8 cellular contexts compared by ENCODE assay signal in the genomic region with DNA sequence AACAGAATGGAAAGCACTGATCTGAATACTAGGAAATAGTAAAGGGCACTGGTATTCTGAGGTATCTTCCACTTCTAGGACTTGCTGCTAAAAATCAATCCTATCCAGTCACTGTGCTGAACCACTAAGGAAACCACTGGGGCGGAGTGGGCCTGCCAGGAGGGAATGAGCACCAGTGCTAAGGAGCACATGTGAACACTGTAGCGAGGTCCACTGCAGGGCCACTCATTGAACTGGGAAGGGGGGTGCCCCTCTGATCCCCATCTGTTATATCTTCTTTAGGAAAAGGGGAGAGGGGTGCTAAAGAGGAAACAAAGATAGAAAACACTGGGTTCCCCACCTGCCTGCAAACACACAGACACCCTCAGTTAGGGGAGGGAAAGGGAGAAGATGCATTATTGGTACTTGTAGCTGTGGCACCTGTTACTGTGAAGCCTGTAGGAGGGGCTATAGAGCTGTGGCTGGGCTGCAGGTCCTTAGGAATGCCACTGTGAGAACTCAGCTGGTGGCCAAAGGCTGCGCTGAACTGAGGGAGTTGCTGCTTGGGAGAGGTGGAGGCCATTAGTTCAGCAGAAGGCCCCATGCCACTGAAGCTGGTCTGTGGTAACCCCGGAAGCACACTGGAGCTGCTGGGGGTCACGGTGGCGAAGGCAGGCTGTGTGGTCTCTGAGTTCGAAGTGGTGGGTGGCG.
DNase-seq lines count a peak whose midpoint lies in the region; ATAC-seq and TF ChIP-seq lines count a peak whose summit lies in the region.

No MANE protein-coding gene starts in this region.

- H3K36me3 ChIP-seq in upper lobe of right lung, result peaks cover 72% of the 10 kb centered on the region

- ATAC-seq in upper lobe of right lung (peak; percentile 71), HG02884 (IDR thresholded peaks at IDR 0.05; ENCODE audit: unreplicated experiment) (no peak), GM19328 (IDR thresholded peaks at IDR 0.05; ENCODE audit: unreplicated experiment) (no peak)

- no peaks in the 10 kb centered on the region for H3K4me1 ChIP-seq in upper lobe of right lung

- TF ChIP-seq CTCF in NB4 (IDR thresholded peaks at IDR 0.05; ENCODE audit: low read depth, low read length) (peak; percentile 83), upper lobe of right lung (IDR thresholded peaks at IDR 0.05) (peak; percentile 30)

- H3K9me3 ChIP-seq in upper lobe of right lung, result no peaks in the 10 kb centered on the region

- intact Hi-C loops in upper lobe of right lung (cut with DNase I), result no loop called here

- TF ChIP-seq POLR2A in NB4 (IDR thresholded peaks at IDR 0.05; ENCODE audit: extremely low read depth, insufficient read length) (no peak), erythroblast (IDR thresholded peaks at IDR 0.05; ENCODE audit: low read length) (no peak)

- H3K27me3 ChIP-seq in upper lobe of right lung, result no peaks in the 10 kb centered on the region

- no peak overlapping the region for H3K27ac ChIP-seq in upper lobe of right lung

- H3K4me3 ChIP-seq in NB4 (ENCODE audit: low read depth, low read length), result no peak overlapping the region
- no peak overlapping the region for H3K4me3 ChIP-seq in upper lobe of right lung

- DNase-seq in stimulated activated CD4-positive, alpha-beta T cell treated with anti-CD3 and anti-CD28 coated beads, Interleukin-4, amount 100 ng/mL, for 24 hours, result peak; percentile 13
- no peak for DNase-seq in stimulated activated CD4-positive, alpha-beta T cell treated with anti-CD3 and anti-CD28 coated beads, Interleukin-2, amount 100 ng/mL, for 48 hours
- DNase-seq in NB4 (ENCODE audit: low read depth) (peak; percentile 74), erythroblast (lab: John Stamatoyannopoulos, UW) (peak; percentile 64 to 65), upper lobe of right lung (no peak), NOMO-1 treated with dmso at 0.1 percent for 144 hours (lab: John Stamatoyannopoulos, UW; ENCODE audit: unreplicated experiment) (no peak)

Comparison
In these comparisons a context has a peak if more than half of its experiments do, and no peak if none do; other contexts are left out.
1. DNase-seq: peak in stimulated activated CD4-positive, alpha-beta T cell treated with anti-CD3 and anti-CD28 coated beads, Interleukin-4, amount 100 ng/mL, for 24 hours (single experiment), NB4 (single experiment) and erythroblast (2 of 2); none in stimulated activated CD4-positive, alpha-beta T cell treated with anti-CD3 and anti-CD28 coated beads, Interleukin-2, amount 100 ng/mL, for 48 hours (0 of 2), upper lobe of right lung (single experiment) and NOMO-1 treated with dmso at 0.1 percent for 144 hours (single experiment).